Comparison of ENCODE assay signal across 13 cellular contexts in the genomic region with DNA sequence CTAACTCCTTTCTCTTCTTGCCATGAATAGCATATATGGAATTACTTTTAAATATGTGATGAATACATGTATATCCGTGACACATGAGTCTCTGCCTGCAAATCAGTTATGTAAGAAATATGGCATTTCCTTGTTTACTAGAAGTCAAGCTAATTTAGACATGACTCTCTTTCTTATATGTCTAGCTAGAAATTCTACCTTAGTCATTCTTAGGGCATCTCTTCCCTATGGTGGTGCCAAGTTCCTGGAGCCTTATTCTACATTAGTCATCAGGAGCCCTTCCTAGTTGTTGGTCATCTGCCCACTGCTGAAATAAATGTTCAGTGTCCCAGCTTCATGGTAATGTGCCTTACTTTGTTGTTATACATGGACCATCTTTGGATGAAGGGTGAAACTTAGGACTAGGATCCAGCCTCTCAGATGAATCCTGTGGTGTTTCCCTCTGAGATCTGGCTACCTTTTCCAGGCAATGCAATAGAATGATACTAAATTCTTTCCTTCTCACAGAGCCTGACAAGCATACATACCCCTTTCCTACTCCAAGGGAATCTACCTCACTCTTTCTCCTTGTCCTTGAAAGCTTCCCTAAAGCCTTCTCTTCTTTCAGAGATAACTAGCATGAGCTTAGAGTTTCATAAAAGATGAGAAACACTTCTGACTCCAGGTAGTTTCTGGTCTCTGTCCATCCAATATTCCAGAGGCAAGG.
DNase-seq lines count a peak whose midpoint lies in the region; ATAC-seq and TF ChIP-seq lines count a peak whose summit lies in the region.
"Had no signal": no experiment of that assay in that cellular context is flagged by ENCODE, and none has a peak within 500 bp of the region (broad histone marks: within the 10 kb centered on the region; RNA-seq: fewer than 3 reads in every experiment).

No MANE protein-coding gene starts in this region.

- H3K27ac Mint-ChIP-seq in HFFc6: peak overlapping the region; percentile 75

- ATAC-seq in SK-N-SH treated with all-trans-retinoic acid at 6 μM for 48 hours (peak; percentile 98), GM19467 (IDR thresholded peaks at IDR 0.05; ENCODE audit: unreplicated experiment) (no peak)

- H3K27me3 Mint-ChIP-seq in HFFc6 (ENCODE audit: insufficient read depth): no peaks in the 10 kb centered on the region

- DNase-seq in HFFc6 (peak; percentile 95), fibroblast of pulmonary artery (ENCODE audit: low read depth) (peak; percentile 80), stromal cell of bone marrow (ENCODE audit: low read depth) (peak; percentile 81), RPMI8226 (no peak)
- no peak for DNase-seq in stimulated activated naive CD4-positive, alpha-beta T cell (lab: John Stamatoyannopoulos, UW)
- no peak for DNase-seq in activated CD4-positive, CD25-positive, alpha-beta regulatory T cell (lab: John Stamatoyannopoulos, UW)
- DNase-seq: activated T-cell treated with anti-CD3 and anti-CD28 coated beads, Interleukin-2, amount 50 U/mL, for 1 hour; KBM-7; NCI-H2171 treated with DMSO at 0.1 percent for 48 hours; spleen; stimulated activated CD8-positive, alpha-beta memory T cell treated with anti-CD3 and anti-CD28 coated beads, Interleukin-4, amount 100 ng/mL, for 48 hours had no signal

- H3K4me3 ChIP-seq in fibroblast of pulmonary artery (replicated peaks; ENCODE audit: low read depth, low read length): no peak overlapping the region
- H3K4me3 ChIP-seq: spleen had no signal

- H3K9me3 Mint-ChIP-seq in HFFc6: peaks cover 8% of the 10 kb centered on the region; the same call in 1 of the 2 replicates

- H3K36me3 Mint-ChIP-seq in HFFc6 (ENCODE audit: low read depth): peaks cover 21% of the 10 kb centered on the region

- TF ChIP-seq CTCF in HFFc6 (IDR thresholded peaks at IDR 0.05) (no peak), fibroblast of pulmonary artery (IDR thresholded peaks at IDR 0.05; ENCODE audit: low read length, missing control alignments) (no peak)

- H3K4me1 Mint-ChIP-seq in HFFc6 (ENCODE audit: low read depth): peaks cover 27% of the 10 kb centered on the region

- H3K4me3 Mint-ChIP-seq in HFFc6: peak overlapping the region; percentile 44; the same call in 1 of the 2 replicates

TF ChIP-seq in SK-N-SH treated with all-trans-retinoic acid at 6 μM for 48 hours, 23 proteins besides CTCF, POLR2A, EP300 and RAD21:
- TF ChIP-seq ZC3H10 (CRISPR knock-in tag; IDR thresholded peaks at IDR 0.05) (no peak), ISL1 (CRISPR knock-in tag; IDR thresholded peaks at IDR 0.05) (0 out of 2 replicates have a peak, but pooled peaks have one; percentile 33)

Comparison
In these comparisons a context has a peak if more than half of its experiments do, and no peak if none do; other contexts are left out.
1. DNase-seq: peak in HFFc6 (single experiment), fibroblast of pulmonary artery (single experiment) and stromal cell of bone marrow (single experiment); none in RPMI8226 (single experiment), stimulated activated naive CD4-positive, alpha-beta T cell (0 of 6) and activated CD4-positive, CD25-positive, alpha-beta regulatory T cell (0 of 4).